ENCODE assay signal across 8 cellular contexts in the genomic region with DNA sequence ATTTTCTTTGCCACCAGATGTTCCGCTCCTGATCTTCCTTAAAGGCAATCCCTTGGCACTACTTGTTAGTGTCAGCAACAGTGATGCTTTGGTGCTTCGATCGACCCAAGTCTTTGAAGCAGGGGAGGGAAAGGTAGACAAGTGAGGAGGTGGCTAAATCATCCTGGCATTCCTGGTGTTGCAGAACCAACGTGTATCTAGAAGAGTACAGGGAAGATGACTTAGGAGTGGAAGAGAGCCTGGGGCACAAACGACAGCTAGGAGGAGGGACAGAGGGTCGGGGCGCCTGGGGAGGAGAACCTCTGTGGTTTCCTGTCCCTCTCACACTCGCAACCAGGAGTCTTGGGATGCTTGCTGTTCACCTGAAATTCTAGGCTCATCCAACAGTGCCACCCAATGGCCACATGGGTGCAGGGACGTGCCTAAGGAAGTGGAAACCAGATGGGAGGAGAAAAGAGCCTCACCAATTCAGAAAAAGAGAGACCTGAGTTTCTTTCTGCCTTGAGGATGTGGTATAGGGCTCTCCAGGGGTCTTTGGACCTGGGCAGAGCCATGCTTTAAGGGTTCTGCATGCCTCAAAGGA. TPM values are rescaled to one million over a fixed set of nuclear protein-coding genes. Genes with fewer than 3 reads are reported as not detected.
A peak's percentile ranks its signal among the peaks of the same experiment; 100 is the strongest.
DNase-seq lines count a peak whose midpoint lies in the region; ATAC-seq, FAIRE-seq and TF ChIP-seq lines count a peak whose summit lies in the region.

No MANE protein-coding gene starts in this region.

- no peaks in the 10 kb centered on the region for H3K9me3 ChIP-seq in endodermal cell (ENCODE audit: control insufficient read depth, low read length)
- no peaks in the 10 kb centered on the region for H3K9me3 ChIP-seq in tibial artery

- H3K9ac ChIP-seq in endodermal cell (ENCODE audit: extremely low read depth, low read length, poor library complexity, severe bottlenecking), result no peak overlapping the region

- H3K27ac ChIP-seq in endodermal cell (ENCODE audit: low read depth, low read length) (no peak overlapping the region), tibial artery (no peak overlapping the region)

- FAIRE-seq in GM19239 (lab: Jason Lieb, UNC), result peak; percentile 94

- 30 to 38% methylated on average over 6 to 9 of the region's 9 CpGs for WGBS in endodermal cell (ENCODE audit: insufficient coverage in 1 of 2, insufficient read length in 1 of 2), 2 experiments

- H3K4me1 ChIP-seq in endodermal cell (ENCODE audit: control insufficient read depth, insufficient read depth, low read length), result no peaks in the 10 kb centered on the region
- H3K4me1 ChIP-seq in tibial artery, result peaks cover 0 to 8% (median 6%) of the 10 kb centered on the region in 4 donors

- H3K36me3 ChIP-seq in endodermal cell (ENCODE audit: control insufficient read depth, insufficient read depth, low read length) (no peaks in the 10 kb centered on the region), tibial artery (no peaks in the 10 kb centered on the region)

- H3K27me3 ChIP-seq in endodermal cell (ENCODE audit: control insufficient read depth, insufficient read depth, low read length, poor library complexity, severe bottlenecking), result peaks cover 85% of the 10 kb centered on the region
- H3K27me3 ChIP-seq in tibial artery, result peaks cover 0 to 78% of the 10 kb centered on the region in 2 donors

- H3K27me3 Mint-ChIP-seq in endodermal cell (ENCODE audit: insufficient read depth), result peaks cover 74% of the 10 kb centered on the region

- ATAC-seq in HG03175 (IDR thresholded peaks at IDR 0.05; ENCODE audit: unreplicated experiment), result no peak

- TF ChIP-seq CTCF in WI38 (IDR thresholded peaks at IDR 0.05; ENCODE audit: low read depth, low read length) (peak; percentile 52), endodermal cell (conservative IDR thresholded peaks at IDR 0.05) (peak; percentile 89), tibial artery (IDR thresholded peaks at IDR 0.05) (peak; percentile 72 to 81)

- intact Hi-C loops in tibial artery (cut with DNase I; ENCODE audit: low total_unique reads), result loop anchor here (10.0 kb wide), 1 partner anchor 61 kb away; no protein-coding TSS in a partner anchor

- no peak overlapping the region for H3K4me3 ChIP-seq in WI38 (ENCODE audit: low read depth, low read length)
- no peak overlapping the region for H3K4me3 ChIP-seq in endodermal cell (ENCODE audit: low read length)
- H3K4me3 ChIP-seq in tibial artery, result no peak overlapping the region

- H3K27ac Mint-ChIP-seq in endodermal cell, result no peak overlapping the region

- H3K36me3 Mint-ChIP-seq in endodermal cell (ENCODE audit: low read depth), result no peaks in the 10 kb centered on the region

- no peaks in the 10 kb centered on the region for H3K9me3 Mint-ChIP-seq in endodermal cell

- H3K4me3 Mint-ChIP-seq in endodermal cell, result no peak overlapping the region

- H3K4me1 Mint-ChIP-seq in endodermal cell, result peaks cover 10% of the 10 kb centered on the region

- DNase-seq in AML-193 (lab: John Stamatoyannopoulos, UW), result peak; percentile 41 to 57
- peak; percentile 38 for DNase-seq in GM19239 (ENCODE audit: insufficient read length, low spot score)
- DNase-seq in NCI-H2196 (lab: John Stamatoyannopoulos, UW; ENCODE audit: unreplicated experiment), result peak; percentile 83
- peak; percentile 93 for DNase-seq in endodermal cell
- peak; percentile 73 for DNase-seq in mesenteric fat pad (ENCODE audit: low spot score)
- peak; percentile 54 to 74 for DNase-seq in tibial artery

RNA-seq across cellular contexts. Expression of gene KCNA2, which starts 9.5 kb away (rescaled TPM):
- total RNA-seq in endodermal cell (under 1 TPM; 0.11 to 0.57 TPM), mesenteric fat pad (1.5 TPM)
- 7.8 TPM for polyA plus RNA-seq in endodermal cell (2013, experiment 1 of 2)
- 7.9 TPM for polyA plus RNA-seq in endodermal cell (2013, experiment 2 of 2)

RNA-seq across cellular contexts. Expression of gene KCNA3, which starts 59.1 kb away (rescaled TPM):
- total RNA-seq in endodermal cell (under 1 TPM; 0.20 to 0.27 TPM), mesenteric fat pad (0.90 TPM)
- 1.2 TPM for polyA plus RNA-seq in endodermal cell (2013, experiment 1 of 2)
- 1.5 TPM for polyA plus RNA-seq in endodermal cell (2013, experiment 2 of 2)

Comparison
In these comparisons a context has a peak if more than half of its experiments do, and no peak if none do; other contexts are left out.
1. DNase-seq: peak in every context shown above with its lines; median percentile 93 in endodermal cell; 83 in NCI-H2196; 73 in mesenteric fat pad; 64 in tibial artery; 49 in AML-193; 38 in GM19239.